ENCODE assay signal across 1 cellular context in the genomic region with DNA sequence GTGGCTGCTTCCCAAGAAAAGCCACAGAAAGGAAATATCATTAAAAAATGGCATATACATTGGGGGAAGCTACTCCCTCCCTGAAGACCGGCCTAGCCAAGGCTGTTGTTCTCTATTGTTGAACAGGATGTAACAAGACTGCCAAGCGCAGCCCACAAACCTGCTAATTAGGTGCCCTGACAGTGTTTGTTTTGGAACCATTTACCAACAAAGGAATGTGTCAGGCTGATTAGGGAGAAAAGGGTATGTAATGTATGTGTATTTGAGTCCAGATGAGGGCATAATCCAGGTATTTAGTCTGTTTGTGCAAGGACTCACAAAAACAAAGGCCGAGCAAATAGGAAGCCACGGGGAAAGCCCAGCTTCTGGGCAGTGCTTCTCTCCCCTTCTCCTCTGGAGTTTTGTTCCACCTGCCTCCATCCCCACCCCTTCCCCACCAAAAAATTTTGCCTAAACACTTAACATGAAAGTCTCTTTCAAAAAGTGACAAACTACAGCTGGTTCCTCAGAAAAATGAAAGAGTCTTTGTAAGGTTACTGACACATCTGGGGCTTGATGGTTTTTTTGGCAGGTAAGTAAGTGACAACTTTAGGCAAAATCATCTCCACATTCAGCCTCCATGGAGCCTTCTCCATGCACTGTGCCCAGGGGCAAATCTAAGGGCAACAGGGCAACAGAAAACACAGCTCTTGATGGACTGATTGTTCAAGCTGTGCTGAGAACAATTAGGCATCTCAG.
TF ChIP-seq lines count a peak whose summit lies in the region.

No MANE protein-coding gene starts in this region.

TF ChIP-seq in HepG2, 621 proteins besides CTCF, POLR2A, EP300 and RAD21 (continued from another document and continues in another):
- no peak for TF ChIP-seq ZNF253 (CRISPR knock-in tag; IDR thresholded peaks at IDR 0.05; ENCODE audit: borderline replicate concordance)
- no peak for TF ChIP-seq FOSL1 (CRISPR knock-in tag; IDR thresholded peaks at IDR 0.05; ENCODE audit: borderline replicate concordance)
- no peak for TF ChIP-seq ZNF75D (CRISPR knock-in tag; IDR thresholded peaks at IDR 0.05; ENCODE audit: borderline replicate concordance)
- TF ChIP-seq, protein P1, sequence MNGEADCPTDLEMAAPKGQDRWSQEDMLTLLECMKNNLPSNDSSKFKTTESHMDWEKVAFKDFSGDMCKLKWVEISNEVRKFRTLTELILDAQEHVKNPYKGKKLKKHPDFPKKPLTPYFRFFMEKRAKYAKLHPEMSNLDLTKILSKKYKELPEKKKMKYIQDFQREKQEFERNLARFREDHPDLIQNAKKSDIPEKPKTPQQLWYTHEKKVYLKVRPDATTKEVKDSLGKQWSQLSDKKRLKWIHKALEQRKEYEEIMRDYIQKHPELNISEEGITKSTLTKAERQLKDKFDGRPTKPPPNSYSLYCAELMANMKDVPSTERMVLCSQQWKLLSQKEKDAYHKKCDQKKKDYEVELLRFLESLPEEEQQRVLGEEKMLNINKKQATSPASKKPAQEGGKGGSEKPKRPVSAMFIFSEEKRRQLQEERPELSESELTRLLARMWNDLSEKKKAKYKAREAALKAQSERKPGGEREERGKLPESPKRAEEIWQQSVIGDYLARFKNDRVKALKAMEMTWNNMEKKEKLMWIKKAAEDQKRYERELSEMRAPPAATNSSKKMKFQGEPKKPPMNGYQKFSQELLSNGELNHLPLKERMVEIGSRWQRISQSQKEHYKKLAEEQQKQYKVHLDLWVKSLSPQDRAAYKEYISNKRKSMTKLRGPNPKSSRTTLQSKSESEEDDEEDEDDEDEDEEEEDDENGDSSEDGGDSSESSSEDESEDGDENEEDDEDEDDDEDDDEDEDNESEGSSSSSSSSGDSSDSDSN (CRISPR knock-in tag; IDR thresholded peaks at IDR 0.05) = no peak; the same call in 1 of the 2 replicates
- TF ChIP-seq, protein P2, sequence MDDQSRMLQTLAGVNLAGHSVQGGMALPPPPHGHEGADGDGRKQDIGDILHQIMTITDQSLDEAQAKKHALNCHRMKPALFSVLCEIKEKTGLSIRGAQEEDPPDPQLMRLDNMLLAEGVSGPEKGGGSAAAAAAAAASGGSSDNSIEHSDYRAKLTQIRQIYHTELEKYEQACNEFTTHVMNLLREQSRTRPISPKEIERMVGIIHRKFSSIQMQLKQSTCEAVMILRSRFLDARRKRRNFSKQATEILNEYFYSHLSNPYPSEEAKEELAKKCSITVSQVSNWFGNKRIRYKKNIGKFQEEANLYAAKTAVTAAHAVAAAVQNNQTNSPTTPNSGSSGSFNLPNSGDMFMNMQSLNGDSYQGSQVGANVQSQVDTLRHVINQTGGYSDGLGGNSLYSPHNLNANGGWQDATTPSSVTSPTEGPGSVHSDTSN (CRISPR knock-in tag; IDR thresholded peaks at IDR 0.05; ENCODE audit: borderline replicate concordance) = no peak
- no peak; the same call in 1 of the 2 replicates for TF ChIP-seq ZNF879 (CRISPR knock-in tag; IDR thresholded peaks at IDR 0.05)
- TF ChIP-seq CBX5 (CRISPR knock-in tag; IDR thresholded peaks at IDR 0.05; ENCODE audit: borderline replicate concordance) = peak; percentile 75
- TF ChIP-seq ZFP36L1 (CRISPR knock-in tag; IDR thresholded peaks at IDR 0.05) = no peak
- TF ChIP-seq YEATS4 (CRISPR knock-in tag; IDR thresholded peaks at IDR 0.05; ENCODE audit: borderline replicate concordance) = peak; percentile 36
- no peak for TF ChIP-seq AGO1 (IDR thresholded peaks at IDR 0.05; ENCODE audit: low read depth, low read length, poor library complexity, severe bottlenecking)
- no peak; the same call in 1 of the 2 replicates for TF ChIP-seq ZNF121 (CRISPR knock-in tag; IDR thresholded peaks at IDR 0.05)
- peak; percentile 100 for TF ChIP-seq FOXP4 (CRISPR knock-in tag; IDR thresholded peaks at IDR 0.05)
- peak; percentile 42 for TF ChIP-seq ZMYM3 (CRISPR knock-in tag; IDR thresholded peaks at IDR 0.05)
- no peak for TF ChIP-seq IKZF4 (CRISPR knock-in tag; IDR thresholded peaks at IDR 0.05; ENCODE audit: borderline replicate concordance, low read depth, not compliant biosample characterization)
- TF ChIP-seq ZSCAN30 (CRISPR knock-in tag; IDR thresholded peaks at IDR 0.05) = 0 out of 2 replicates have a peak, but pooled peaks have one; percentile 21
- TF ChIP-seq TERF1 (CRISPR knock-in tag; IDR thresholded peaks at IDR 0.05) = no peak
- TF ChIP-seq REST (IDR thresholded peaks at IDR 0.05; ENCODE audit: borderline replicate concordance in 1 of 2, low read depth in 1 of 2, low read length in 2 of 2) = peak in 1 of 2 experiments; percentile 65; a peak in 1 of 4 replicates
- peak; percentile 48 for TF ChIP-seq ETV6 (CRISPR knock-in tag; conservative IDR thresholded peaks at IDR 0.05)
- no peak for TF ChIP-seq POLR2AphosphoS2 (IDR thresholded peaks at IDR 0.05; ENCODE audit: low read depth, low read length)
- TF ChIP-seq ZNF431 (CRISPR knock-in tag; IDR thresholded peaks at IDR 0.05; ENCODE audit: borderline replicate concordance, low read depth) = no peak
- no peak for TF ChIP-seq ZFP41 (CRISPR knock-in tag; IDR thresholded peaks at IDR 0.05; ENCODE audit: borderline replicate concordance)
- no peak for TF ChIP-seq ZBTB8A (CRISPR knock-in tag; IDR thresholded peaks at IDR 0.05; ENCODE audit: borderline replicate concordance, low read depth)
- TF ChIP-seq, protein P3, sequence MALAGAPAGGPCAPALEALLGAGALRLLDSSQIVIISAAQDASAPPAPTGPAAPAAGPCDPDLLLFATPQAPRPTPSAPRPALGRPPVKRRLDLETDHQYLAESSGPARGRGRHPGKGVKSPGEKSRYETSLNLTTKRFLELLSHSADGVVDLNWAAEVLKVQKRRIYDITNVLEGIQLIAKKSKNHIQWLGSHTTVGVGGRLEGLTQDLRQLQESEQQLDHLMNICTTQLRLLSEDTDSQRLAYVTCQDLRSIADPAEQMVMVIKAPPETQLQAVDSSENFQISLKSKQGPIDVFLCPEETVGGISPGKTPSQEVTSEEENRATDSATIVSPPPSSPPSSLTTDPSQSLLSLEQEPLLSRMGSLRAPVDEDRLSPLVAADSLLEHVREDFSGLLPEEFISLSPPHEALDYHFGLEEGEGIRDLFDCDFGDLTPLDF (CRISPR knock-in tag; IDR thresholded peaks at IDR 0.05) = no peak
- TF ChIP-seq NFKB2 (CRISPR knock-in tag; IDR thresholded peaks at IDR 0.05; ENCODE audit: borderline replicate concordance) = no peak
- no peak for TF ChIP-seq HDAC6 (IDR thresholded peaks at IDR 0.05; ENCODE audit: low read depth, low read length)
- TF ChIP-seq ZNF772 (CRISPR knock-in tag; IDR thresholded peaks at IDR 0.05) = 0 out of 2 replicates have a peak, but pooled peaks have one; percentile 72
- TF ChIP-seq ZNF672 (CRISPR knock-in tag; IDR thresholded peaks at IDR 0.05) = no peak
- no peak for TF ChIP-seq ZNF30 (CRISPR knock-in tag; IDR thresholded peaks at IDR 0.05)
- no peak; the same call in 1 of the 2 replicates for TF ChIP-seq SATB2 (CRISPR knock-in tag; IDR thresholded peaks at IDR 0.05)
- TF ChIP-seq MLLT10 (CRISPR knock-in tag; IDR thresholded peaks at IDR 0.05) = no peak
- TF ChIP-seq PAF1 (CRISPR knock-in tag; IDR thresholded peaks at IDR 0.05) = no peak
- TF ChIP-seq THYN1 (CRISPR knock-in tag; IDR thresholded peaks at IDR 0.05; ENCODE audit: borderline replicate concordance, low read depth) = no peak
- TF ChIP-seq, protein P4, sequence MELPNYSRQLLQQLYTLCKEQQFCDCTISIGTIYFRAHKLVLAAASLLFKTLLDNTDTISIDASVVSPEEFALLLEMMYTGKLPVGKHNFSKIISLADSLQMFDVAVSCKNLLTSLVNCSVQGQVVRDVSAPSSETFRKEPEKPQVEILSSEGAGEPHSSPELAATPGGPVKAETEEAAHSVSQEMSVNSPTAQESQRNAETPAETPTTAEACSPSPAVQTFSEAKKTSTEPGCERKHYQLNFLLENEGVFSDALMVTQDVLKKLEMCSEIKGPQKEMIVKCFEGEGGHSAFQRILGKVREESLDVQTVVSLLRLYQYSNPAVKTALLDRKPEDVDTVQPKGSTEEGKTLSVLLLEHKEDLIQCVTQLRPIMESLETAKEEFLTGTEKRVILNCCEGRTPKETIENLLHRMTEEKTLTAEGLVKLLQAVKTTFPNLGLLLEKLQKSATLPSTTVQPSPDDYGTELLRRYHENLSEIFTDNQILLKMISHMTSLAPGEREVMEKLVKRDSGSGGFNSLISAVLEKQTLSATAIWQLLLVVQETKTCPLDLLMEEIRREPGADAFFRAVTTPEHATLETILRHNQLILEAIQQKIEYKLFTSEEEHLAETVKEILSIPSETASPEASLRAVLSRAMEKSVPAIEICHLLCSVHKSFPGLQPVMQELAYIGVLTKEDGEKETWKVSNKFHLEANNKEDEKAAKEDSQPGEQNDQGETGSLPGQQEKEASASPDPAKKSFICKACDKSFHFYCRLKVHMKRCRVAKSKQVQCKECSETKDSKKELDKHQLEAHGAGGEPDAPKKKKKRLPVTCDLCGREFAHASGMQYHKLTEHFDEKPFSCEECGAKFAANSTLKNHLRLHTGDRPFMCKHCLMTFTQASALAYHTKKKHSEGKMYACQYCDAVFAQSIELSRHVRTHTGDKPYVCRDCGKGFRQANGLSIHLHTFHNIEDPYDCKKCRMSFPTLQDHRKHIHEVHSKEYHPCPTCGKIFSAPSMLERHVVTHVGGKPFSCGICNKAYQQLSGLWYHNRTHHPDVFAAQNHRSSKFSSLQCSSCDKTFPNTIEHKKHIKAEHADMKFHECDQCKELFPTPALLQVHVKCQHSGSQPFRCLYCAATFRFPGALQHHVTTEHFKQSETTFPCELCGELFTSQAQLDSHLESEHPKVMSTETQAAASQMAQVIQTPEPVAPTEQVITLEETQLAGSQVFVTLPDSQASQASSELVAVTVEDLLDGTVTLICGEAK (IDR thresholded peaks at IDR 0.05) = no peak
- TF ChIP-seq, protein P4 (CRISPR knock-in tag; IDR thresholded peaks at IDR 0.05) = no peak
- no peak for TF ChIP-seq HNRNPL (IDR thresholded peaks at IDR 0.05; ENCODE audit: low read depth, low read length)
